11 cellular contexts compared by ENCODE assay signal in genomic region chr22:41690476-41690875, GRCh38. TPM values are rescaled to one million over a fixed set of nuclear protein-coding genes. Genes with fewer than 3 reads are reported as not detected.
A peak's percentile ranks its signal among the peaks of the same experiment; 100 is the strongest.
DNase-seq lines count a peak whose midpoint lies in the region; ATAC-seq, FAIRE-seq and TF ChIP-seq lines count a peak whose summit lies in the region.
"Had no signal": no experiment of that assay in that cellular context is flagged by ENCODE, and none has a peak within 500 bp of the region (broad histone marks: within the 10 kb centered on the region; RNA-seq: fewer than 3 reads in every experiment).

No MANE protein-coding gene starts in this region.

- POLR2A ChIA-PET in CD8-positive, alpha-beta T cell (lab: Charles Lee): no interaction called here

- H3K27ac Mint-ChIP-seq in CD8-positive, alpha-beta T cell: peak overlapping the region; percentile 85
- H3K27ac Mint-ChIP-seq in brain: peak overlapping the region in 2 of 5 experiments; percentile 66 to 99
- H3K27ac Mint-ChIP-seq in Calu3 (ENCODE audit: unreplicated experiment): no peak overlapping the region

- peaks cover 36% of the 10 kb centered on the region for H3K79me2 ChIP-seq in Karpas-422 (ENCODE audit: low read length)

- no peak overlapping the region for H2BK120ac ChIP-seq in neuronal stem cell (ENCODE audit: low read depth, low read length)

- no peaks in the 10 kb centered on the region for H3K27me3 Mint-ChIP-seq in CD8-positive, alpha-beta T cell (ENCODE audit: low read depth)
- H3K27me3 Mint-ChIP-seq in brain (peaks cover 4% of the 10 kb centered on the region), Calu3 (ENCODE audit: unreplicated experiment) (no peaks in the 10 kb centered on the region)

- CTCF ChIA-PET in CD8-positive, alpha-beta T cell (lab: Charles Lee): interaction anchor here (2.9 to 6.5 kb wide), 2 partner anchors 8 to 24 kb away, joined by 13 to 49 read pairs; partner anchors contain the start of gene MEI1
- CTCF ChIA-PET in Calu3 (lab: Charles Lee): no interaction called here

- no TSS peak for BruUV-seq in Calu3 (replicated peaks; lab: Mats Ljungman, UMichigan)

- H3K4ac ChIP-seq in neuronal stem cell (ENCODE audit: low read length): no peak overlapping the region

- H3K9me3 ChIP-seq in CD8-positive, alpha-beta T cell (ENCODE audit: low read length): no peaks in the 10 kb centered on the region
- no peaks in the 10 kb centered on the region for H3K9me3 ChIP-seq in Karpas-422 (ENCODE audit: low read length)
- H3K9me3 ChIP-seq in neuronal stem cell (replicated peaks in 1 of 2; ENCODE audit: control insufficient read depth in 2 of 2, insufficient read depth in 1 of 2, low read depth in 1 of 2, low read length in 2 of 2): no peaks in the 10 kb centered on the region
- H3K9me3 ChIP-seq in SJCRH30 (replicated peaks): no peaks in the 10 kb centered on the region
- H3K9me3 ChIP-seq: adrenal gland, tibial artery had no signal

- H3K4me2 ChIP-seq in Karpas-422 (ENCODE audit: low read depth, low read length, poor library complexity, severe bottlenecking) (no peak overlapping the region), neuronal stem cell (ENCODE audit: insufficient read depth, low read length, poor library complexity, severe bottlenecking) (no peak overlapping the region)

- H2BK15ac ChIP-seq in neuronal stem cell (ENCODE audit: low read length): no peak overlapping the region

- no peak overlapping the region for H3K18ac ChIP-seq in neuronal stem cell (ENCODE audit: low read length)

- H3K14ac ChIP-seq in neuronal stem cell (ENCODE audit: low read length): peak overlapping the region; percentile 27

- H2BK12ac ChIP-seq in neuronal stem cell (ENCODE audit: low read length): peak overlapping the region; percentile 44

- TF ChIP-seq CTCF in CD8-positive, alpha-beta T cell (IDR thresholded peaks at IDR 0.05): no peak
- TF ChIP-seq CTCF in brain (conservative IDR thresholded peaks at IDR 0.05) (no peak), Calu3 (IDR thresholded peaks at IDR 0.05; ENCODE audit: unreplicated experiment) (no peak)

- peak overlapping the region; percentile 8 for H3K4me3 Mint-ChIP-seq in CD8-positive, alpha-beta T cell
- H3K4me3 Mint-ChIP-seq in brain: peak overlapping the region; percentile 86 to 98 (median 94)
- H3K4me3 Mint-ChIP-seq in Calu3 (ENCODE audit: low read depth, unreplicated experiment): no peak overlapping the region

- H2AK5ac ChIP-seq in neuronal stem cell (ENCODE audit: low read depth, low read length): peak overlapping the region; percentile 61

- H3K36me3 Mint-ChIP-seq in CD8-positive, alpha-beta T cell: peaks cover 13% of the 10 kb centered on the region
- no peaks in the 10 kb centered on the region for H3K36me3 Mint-ChIP-seq in brain
- H3K36me3 Mint-ChIP-seq in Calu3 (ENCODE audit: insufficient read depth, unreplicated experiment): peaks cover 25% of the 10 kb centered on the region

- H3K4me3 ChIP-seq in CD8-positive, alpha-beta T cell (ENCODE audit: low read depth, low read length): no peak overlapping the region
- no peak overlapping the region for H3K4me3 ChIP-seq in Karpas-422 (ENCODE audit: low read length)
- H3K4me3 ChIP-seq in neuronal stem cell (ENCODE audit: low read length in 2 of 2): no peak overlapping the region
- no peak overlapping the region for H3K4me3 ChIP-seq in SJCRH30
- H3K4me3 ChIP-seq: adrenal gland, tibial artery had no signal

- WGBS in neuronal stem cell (ENCODE audit: extremely low coverage in 2 of 2, insufficient read length in 2 of 2, insufficient replicate concordance in 1 of 2), 2 donors: no CpG with 5 or more reads among the region's 3 CpGs

- intact Hi-C loops in CD8-positive, alpha-beta T cell (cut with DNase I, micrococcal nuclease): loop anchor here in 1 of 2 experiments (10.0 kb wide), 1 partner anchor 384 kb away; the partner anchor contains the start of genes NAGA, PHETA2 and SMDT1
- intact Hi-C loops in Calu3 (cut with micrococcal nuclease; ENCODE audit: unreplicated experiment): no loop called here

- H4K8ac ChIP-seq in neuronal stem cell (ENCODE audit: low read depth, low read length): no peak overlapping the region

- peaks cover 17% of the 10 kb centered on the region for H3K4me1 ChIP-seq in CD8-positive, alpha-beta T cell (ENCODE audit: insufficient read depth, low read length)
- peaks cover 27% of the 10 kb centered on the region for H3K4me1 ChIP-seq in Karpas-422 (ENCODE audit: low read length)
- H3K4me1 ChIP-seq in neuronal stem cell (ENCODE audit: control insufficient read depth in 2 of 2, insufficient read depth in 1 of 2, low read depth in 1 of 2, low read length in 2 of 2): peaks cover 4 to 5% of the 10 kb centered on the region in 2 donors
- H3K4me1 ChIP-seq in SJCRH30: no peaks in the 10 kb centered on the region; the same call in 1 of the 2 replicates

- H2AFZ ChIP-seq in Karpas-422 (ENCODE audit: low read length) (no peak overlapping the region), neuronal stem cell (ENCODE audit: low read length) (no peak overlapping the region)

- H3K27me3 ChIP-seq in CD8-positive, alpha-beta T cell (ENCODE audit: insufficient read depth, low read length): no peaks in the 10 kb centered on the region
- H3K27me3 ChIP-seq in Karpas-422 (ENCODE audit: low read length) (no peaks in the 10 kb centered on the region), neuronal stem cell (ENCODE audit: control insufficient read depth in 3 of 3, insufficient read depth in 3 of 3, low read depth in 1 of 3, low read length in 3 of 3) (no peaks in the 10 kb centered on the region), SJCRH30 (no peaks in the 10 kb centered on the region)
- H3K27me3 ChIP-seq: adrenal gland, tibial artery had no signal

- no peak for ATAC-seq in CD8-positive, alpha-beta T cell

- H3K9ac ChIP-seq in Karpas-422 (ENCODE audit: low read length) (peak overlapping the region; percentile 24), neuronal stem cell (ENCODE audit: low read depth, low read length, poor library complexity) (peak overlapping the region; percentile 25)

- H3K9me3 Mint-ChIP-seq in CD8-positive, alpha-beta T cell: no peaks in the 10 kb centered on the region
- H3K9me3 Mint-ChIP-seq in brain (peaks cover 0 to 3% (median 0%) of the 10 kb centered on the region in 5 experiments), Calu3 (ENCODE audit: low read depth, unreplicated experiment) (no peaks in the 10 kb centered on the region)

- peak overlapping the region; percentile 50 for H4K91ac ChIP-seq in neuronal stem cell (ENCODE audit: low read depth, low read length, poor library complexity)

- no peak overlapping the region for H2BK5ac ChIP-seq in neuronal stem cell (ENCODE audit: low read length)

- H3K79me1 ChIP-seq in neuronal stem cell (ENCODE audit: low read depth, low read length): peaks cover 9% of the 10 kb centered on the region

- no peak overlapping the region for H3K23ac ChIP-seq in neuronal stem cell (ENCODE audit: low read depth, low read length, poor library complexity)

- no peak for FAIRE-seq in RCC 7860 (lab: Jason Lieb, UNC)

- peaks cover 4% of the 10 kb centered on the region; the same call in 1 of the 2 replicates for H4K20me1 ChIP-seq in Karpas-422 (ENCODE audit: insufficient read depth, low read depth, low read length)

- no peak for DNase-seq in CD8-positive, alpha-beta T cell
- DNase-seq in Karpas-422 (no peak), neuronal stem cell (ENCODE audit: low spot score) (no peak), SJCRH30 (no peak), RCC 7860 (ENCODE audit: low spot score) (no peak), Calu3 (no peak)
- DNase-seq: adrenal gland, GF-D8, T1000, tibial artery had no signal

- H3K9me2 ChIP-seq in Karpas-422 (replicated peaks; ENCODE audit: insufficient read depth, low read length): no peaks in the 10 kb centered on the region

- no peak overlapping the region for H3K27ac ChIP-seq in CD8-positive, alpha-beta T cell (ENCODE audit: low read depth, low read length)
- 0 out of 2 replicates have a peak overlapping the region, but pooled peaks have one; percentile 4 for H3K27ac ChIP-seq in Karpas-422 (ENCODE audit: low read length)
- H3K27ac ChIP-seq in neuronal stem cell (replicated peaks; ENCODE audit: low read length): peak overlapping the region; percentile 17
- no peak overlapping the region for H3K27ac ChIP-seq in SJCRH30
- H3K27ac ChIP-seq: adrenal gland had no signal

- H3K36me3 ChIP-seq in CD8-positive, alpha-beta T cell (ENCODE audit: insufficient read depth, low read length): no peaks in the 10 kb centered on the region
- H3K36me3 ChIP-seq in Karpas-422 (ENCODE audit: insufficient read depth, low read length): no peaks in the 10 kb centered on the region
- peaks cover 8 to 26% of the 10 kb centered on the region in 2 donors for H3K36me3 ChIP-seq in neuronal stem cell (replicated peaks in 1 of 2; ENCODE audit: control insufficient read depth in 2 of 2, insufficient read depth in 2 of 2, low read length in 2 of 2)
- H3K36me3 ChIP-seq in SJCRH30: no peaks in the 10 kb centered on the region
- H3K36me3 ChIP-seq: adrenal gland had no signal

- H3K4me1 Mint-ChIP-seq in CD8-positive, alpha-beta T cell (ENCODE audit: low read depth): peaks cover 27% of the 10 kb centered on the region
- H3K4me1 Mint-ChIP-seq in brain (peaks cover 33% of the 10 kb centered on the region), Calu3 (ENCODE audit: low read depth, unreplicated experiment) (no peaks in the 10 kb centered on the region)

RNA-seq across cellular contexts. Expression of gene SNU13, which starts 1.8 kb away (rescaled TPM):
- total RNA-seq in CD8-positive, alpha-beta T cell: 100 to 1,000 TPM; 158 to 173 TPM
- total RNA-seq in Karpas-422 (2014; rRNA removed; shearing (Covaris generic); ENCODE audit: low replicate concordance): 148 and 185 TPM in 2 replicates
- 345 TPM for polyA plus RNA-seq in brain (ENCODE audit: insufficient read depth, low read depth, low replicate concordance)
- polyA plus RNA-seq in neuronal stem cell (2013, experiment 1 of 2): 139 TPM
- polyA plus RNA-seq in neuronal stem cell (2013, experiment 2 of 2): 137 TPM
- total RNA-seq in SJCRH30 (2014; rRNA removed; shearing (Covaris generic)): 133 and 136 TPM in 2 replicates
- 205 and 213 TPM in 2 replicates for total RNA-seq in Calu3 (2022)

RNA-seq across cellular contexts. Expression of gene MEI1, which starts 8.8 kb away (rescaled TPM):
- total RNA-seq in CD8-positive, alpha-beta T cell: 10 to 100 TPM; 62.5 to 63.1 TPM
- 4.9 and 8.2 TPM in 2 replicates for total RNA-seq in Karpas-422 (2014; rRNA removed; shearing (Covaris generic); ENCODE audit: low replicate concordance)
- 3.2 TPM for polyA plus RNA-seq in brain (ENCODE audit: insufficient read depth, low read depth, low replicate concordance)
- 0.60 TPM for polyA plus RNA-seq in neuronal stem cell (2013, experiment 1 of 2)
- 0.29 TPM for polyA plus RNA-seq in neuronal stem cell (2013, experiment 2 of 2)
- total RNA-seq in SJCRH30 (2014; rRNA removed; shearing (Covaris generic)): not detected in 2 replicates
- 0.68 and 0.83 TPM in 2 replicates for total RNA-seq in Calu3 (2022)

Comparison
In these comparisons a context has a peak if more than half of its experiments do, and no peak if none do; other contexts are left out.
1. H3K27ac ChIP-seq: peak in Karpas-422 (single experiment) and neuronal stem cell (single experiment); none in CD8-positive, alpha-beta T cell (single experiment) and SJCRH30 (single experiment).